Comparison of ENCODE assay signal across 2 cellular contexts in the genomic region with DNA sequence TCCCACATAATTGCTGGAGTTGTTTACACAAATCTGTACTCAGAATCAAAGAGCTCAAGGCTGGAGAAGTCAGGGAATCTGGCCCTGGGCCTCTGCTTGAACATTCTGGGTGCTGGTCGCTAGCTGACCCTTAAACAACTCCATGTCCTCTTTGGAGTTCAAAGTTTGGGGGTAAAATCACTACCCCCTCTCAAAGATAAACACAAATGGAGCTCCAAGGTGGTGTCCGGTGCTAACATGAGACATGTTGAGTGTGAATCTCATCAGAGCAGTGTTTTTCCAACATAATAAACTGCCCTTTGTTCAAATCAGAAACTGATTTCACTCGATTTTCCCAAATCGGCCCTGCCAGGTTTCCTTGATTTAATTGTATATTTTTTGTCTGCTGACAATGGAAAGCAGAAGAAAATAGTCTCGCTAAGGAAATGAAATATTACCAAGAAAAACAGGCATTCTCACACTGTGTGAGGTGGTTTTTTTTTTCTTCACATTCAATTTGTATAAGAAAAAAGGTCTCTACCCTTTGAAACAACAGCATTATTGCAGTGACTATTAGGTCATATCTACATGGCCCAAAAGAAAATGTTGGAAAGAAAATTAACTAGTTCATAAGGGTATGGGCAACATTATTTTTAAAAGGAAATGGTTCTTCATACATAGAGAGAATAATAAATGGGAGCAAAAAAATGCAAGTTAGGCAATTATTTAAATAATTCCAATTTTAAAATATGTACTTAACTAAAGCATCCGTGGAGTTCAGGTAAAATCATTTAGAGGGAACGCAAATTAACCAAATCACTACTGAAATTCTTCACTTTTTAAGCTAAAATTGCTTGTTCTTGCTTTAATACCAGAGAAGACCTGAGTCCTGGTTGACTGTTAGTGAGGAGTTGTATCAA.
TF ChIP-seq lines count a peak whose summit lies in the region.

No MANE protein-coding gene starts in this region.

TF ChIP-seq in HCT116, 20 proteins besides CTCF, POLR2A, EP300 and RAD21:
- TF ChIP-seq CBX3 (IDR thresholded peaks at IDR 0.05; ENCODE audit: low read depth) = no peak
- no peak for TF ChIP-seq SRF (IDR thresholded peaks at IDR 0.05; ENCODE audit: low read depth)
- TF ChIP-seq EZH2phosphoT487 (IDR thresholded peaks at IDR 0.05; ENCODE audit: borderline replicate concordance) = no peak
- TF ChIP-seq, protein P1, sequence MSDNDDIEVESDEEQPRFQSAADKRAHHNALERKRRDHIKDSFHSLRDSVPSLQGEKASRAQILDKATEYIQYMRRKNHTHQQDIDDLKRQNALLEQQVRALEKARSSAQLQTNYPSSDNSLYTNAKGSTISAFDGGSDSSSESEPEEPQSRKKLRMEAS (IDR thresholded peaks at IDR 0.05) = no peak
- no peak for TF ChIP-seq EZH2 (IDR thresholded peaks at IDR 0.05)
- no peak for TF ChIP-seq YY1 (IDR thresholded peaks at IDR 0.05; ENCODE audit: extremely low read depth, insufficient replicate concordance, low read depth, low read length)
TF ChIP-seq in HCT116: peak in this region for 0.

TF ChIP-seq in liver, 16 proteins besides CTCF, POLR2A, EP300 and RAD21:
- peak in 1 of 2 donors; percentile 9 for TF ChIP-seq RXRA (IDR thresholded peaks at IDR 0.05)
- no peak for TF ChIP-seq HNF4A (conservative IDR thresholded peaks at IDR 0.05)
- no peak for TF ChIP-seq YY1 (IDR thresholded peaks at IDR 0.05)
